Comparison of ENCODE assay signal across 8 cellular contexts in the genomic region with DNA sequence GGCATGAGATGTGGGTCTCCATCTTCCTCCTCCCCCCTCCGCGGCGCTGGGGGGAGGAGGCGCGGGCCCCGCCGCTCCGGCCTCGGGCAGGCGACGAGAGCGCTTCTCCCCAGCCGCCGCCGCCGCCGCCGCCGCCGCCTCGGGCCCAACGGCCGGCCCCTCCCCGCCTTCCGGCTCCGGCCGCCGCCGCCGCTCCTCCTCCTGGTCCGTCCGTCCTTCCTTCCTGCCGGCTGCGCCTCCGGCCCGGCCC. TPM values are rescaled to one million over a fixed set of nuclear protein-coding genes. Genes with fewer than 3 reads are reported as not detected.
DNase-seq lines count a peak whose midpoint lies in the region; ATAC-seq and TF ChIP-seq lines count a peak whose summit lies in the region.

No MANE protein-coding gene starts in this region.

- ATAC-seq in GM18520 (IDR thresholded peaks at IDR 0.05; ENCODE audit: unreplicated experiment) (peak; percentile 40), HG02981 (IDR thresholded peaks at IDR 0.05; ENCODE audit: unreplicated experiment) (peak; percentile 44)

- no peak for TF ChIP-seq CTCF in adrenal gland (IDR thresholded peaks at IDR 0.05)

- DNase-seq in NCI-H460 (ENCODE audit: extremely low read depth, low read depth) (peak; percentile 46), adrenal gland (peak in 6 of 7 donors; percentile 59 to 70 (median 67)), NK-92 (lab: John Stamatoyannopoulos, UW; ENCODE audit: unreplicated experiment) (no peak)
- DNase-seq in stimulated activated CD8-positive, alpha-beta memory T cell treated with anti-CD3 and anti-CD28 coated beads, Interleukin-4, amount 100 ng/mL, for 48 hours = peak; percentile 72

- H3K4me1 ChIP-seq in BLaER1 (peaks cover 54% of the 10 kb centered on the region), adrenal gland (replicated peaks in 1 of 2) (peaks cover 36 to 54% of the 10 kb centered on the region in 2 donors)

- peak overlapping the region; percentile 98 for H3K4me2 ChIP-seq in BLaER1

- WGBS in adrenal gland, 4 donors = 0% methylated on average over 14 to 36 of the region's 36 CpGs; no CpG with 5 or more reads in 1 of the 4 donors

- no peaks in the 10 kb centered on the region for H3K36me3 ChIP-seq in BLaER1
- no peaks in the 10 kb centered on the region for H3K36me3 ChIP-seq in adrenal gland (replicated peaks in 1 of 2)

- intact Hi-C loops in adrenal gland (cut with DNase I) = no loop called here

- peak overlapping the region; percentile 85 for H3K4me3 ChIP-seq in BLaER1
- H3K4me3 ChIP-seq in adrenal gland = peak overlapping the region; percentile 57 to 83 (median 78)
- H3K4me3 ChIP-seq in iPS-18c (ENCODE audit: insufficient read depth, low read depth, low read length) = peak overlapping the region; percentile 65

- H3K27ac ChIP-seq in BLaER1 = peak overlapping the region; percentile 96
- H3K27ac ChIP-seq in adrenal gland = peak overlapping the region in 4 of 5 donors; percentile 58 to 98 (median 81)

- peak overlapping the region; percentile 92 for H3K9ac ChIP-seq in BLaER1

- H3K27me3 ChIP-seq in BLaER1 (no peaks in the 10 kb centered on the region), adrenal gland (no peaks in the 10 kb centered on the region)

- no peaks in the 10 kb centered on the region for H3K9me3 ChIP-seq in BLaER1
- no peaks in the 10 kb centered on the region for H3K9me3 ChIP-seq in adrenal gland (replicated peaks in 1 of 3)
- H3K9me3 ChIP-seq in iPS-18c (ENCODE audit: control insufficient read depth, insufficient read depth, low read length) = no peaks in the 10 kb centered on the region

- H4K20me1 ChIP-seq in BLaER1 = peaks cover 47% of the 10 kb centered on the region

- TF ChIP-seq POLR2A in adrenal gland (IDR thresholded peaks at IDR 0.05) = no peak

RNA-seq across cellular contexts. Expression of gene FBXL14, which starts 0.4 kb away (rescaled TPM):
- 15.1 and 20.0 TPM in 2 replicates for total RNA-seq in NCI-H460 (2014; rRNA removed; shearing (Covaris generic))
- polyA plus RNA-seq in NCI-H460 (2014; cell fraction: nucleus; rRNA removed) = 15.3 and 18.9 TPM in 2 replicates
- 10 to 100 TPM; 10.8 to 19.1 (median 13.0) TPM for total RNA-seq in adrenal gland
- 1 to 10 TPM; 1.2 to 3.5 (median 1.2) TPM for polyA plus RNA-seq in adrenal gland

RNA-seq across cellular contexts. Expression of gene WNT5B, which starts 35.1 kb away (rescaled TPM):
- total RNA-seq in NCI-H460 (2014; rRNA removed; shearing (Covaris generic)) = 3.3 and 7.6 TPM in 2 replicates
- 9.2 and 13.9 TPM in 2 replicates for polyA plus RNA-seq in NCI-H460 (2014; cell fraction: nucleus; rRNA removed)
- total RNA-seq in adrenal gland = 10 to 100 TPM in 1 of 8 donors, 1 to 10 TPM in 6, under 1 TPM in 1; 0.97 to 11.1 (median 3.5) TPM
- polyA plus RNA-seq in adrenal gland = 1 to 10 TPM in 2 of 3 donors, under 1 TPM in 1; 0.57 to 1.3 (median 1.2) TPM
